1 cellular context compared by ENCODE assay signal in the genomic region with DNA sequence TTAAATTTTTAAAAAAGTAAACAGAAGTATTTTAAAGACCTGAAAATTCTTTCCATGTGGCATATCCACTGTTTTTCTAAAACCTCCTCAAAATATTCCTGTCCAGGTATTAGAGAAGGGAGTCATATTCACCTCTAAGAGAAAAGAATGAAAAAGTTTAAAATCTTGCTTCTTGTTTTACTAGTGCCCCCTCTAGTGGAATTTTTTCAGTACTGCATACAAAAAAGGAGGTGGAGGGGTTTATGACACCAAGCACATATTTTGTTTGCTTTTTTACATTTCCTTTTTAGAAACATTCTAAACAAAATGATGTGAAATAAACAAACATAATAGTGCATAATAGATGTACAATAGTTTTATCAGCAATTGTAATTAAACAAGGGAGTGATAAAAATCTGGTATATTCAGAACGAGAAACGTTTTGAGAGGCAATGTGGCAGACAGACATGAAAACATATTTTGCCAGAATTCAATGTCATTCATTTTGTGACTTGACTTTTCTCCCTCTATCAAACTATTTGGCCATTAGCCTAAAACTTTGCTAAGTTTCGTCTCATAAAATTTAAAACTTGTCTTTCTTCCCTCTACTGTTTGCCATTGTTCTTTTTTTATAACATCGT.
TF ChIP-seq lines count a peak whose summit lies in the region.

No MANE protein-coding gene starts in this region.

TF ChIP-seq in K562, 482 proteins besides CTCF, POLR2A, EP300 and RAD21 (continued from another document):
- TF ChIP-seq, protein P1, sequence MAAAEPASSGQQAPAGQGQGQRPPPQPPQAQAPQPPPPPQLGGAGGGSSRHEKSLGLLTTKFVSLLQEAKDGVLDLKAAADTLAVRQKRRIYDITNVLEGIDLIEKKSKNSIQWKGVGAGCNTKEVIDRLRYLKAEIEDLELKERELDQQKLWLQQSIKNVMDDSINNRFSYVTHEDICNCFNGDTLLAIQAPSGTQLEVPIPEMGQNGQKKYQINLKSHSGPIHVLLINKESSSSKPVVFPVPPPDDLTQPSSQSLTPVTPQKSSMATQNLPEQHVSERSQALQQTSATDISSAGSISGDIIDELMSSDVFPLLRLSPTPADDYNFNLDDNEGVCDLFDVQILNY (CRISPR knock-in tag; IDR thresholded peaks at IDR 0.05), result no peak
- TF ChIP-seq TCFL5 (CRISPR knock-in tag; conservative IDR thresholded peaks at IDR 0.05), result no peak
